Comparison of ENCODE assay signal across 8 cellular contexts in genomic region chr1:223811634-223812101, GRCh38. TPM values are rescaled to one million over a fixed set of nuclear protein-coding genes. Genes with fewer than 3 reads are reported as not detected.
DNase-seq lines count a peak whose midpoint lies in the region; ATAC-seq and TF ChIP-seq lines count a peak whose summit lies in the region.

No MANE protein-coding gene starts in this region.

- H2AFZ ChIP-seq in smooth muscle cell (ENCODE audit: low read depth) = no peak overlapping the region

- no peak for TF ChIP-seq POLR2A in gastroesophageal sphincter (IDR thresholded peaks at IDR 0.05)

- no peaks in the 10 kb centered on the region for H3K27me3 Mint-ChIP-seq in T-cell

- H3K9me3 Mint-ChIP-seq in T-cell = no peaks in the 10 kb centered on the region

- no peak overlapping the region for H3K27ac ChIP-seq in HL-60 (replicated peaks)
- H3K27ac ChIP-seq in gastroesophageal sphincter = no peak overlapping the region
- H3K27ac ChIP-seq in smooth muscle cell (ENCODE audit: low read depth) = no peak overlapping the region

- TF ChIP-seq CTCF in HL-60 (IDR thresholded peaks at IDR 0.05; ENCODE audit: insufficient read depth, low read length) = peak; percentile 14
- peak; percentile 23 to 68 (median 56) for TF ChIP-seq CTCF in gastroesophageal sphincter (IDR thresholded peaks at IDR 0.05)
- TF ChIP-seq CTCF in smooth muscle cell (IDR thresholded peaks at IDR 0.05; ENCODE audit: borderline replicate concordance, insufficient read depth, poor library complexity, severe bottlenecking) = peak; percentile 41

- peaks cover 34 to 41% (median 39%) of the 10 kb centered on the region in 3 donors for H3K4me1 Mint-ChIP-seq in T-cell

- peaks cover 3% of the 10 kb centered on the region for H3F3A ChIP-seq in smooth muscle cell (ENCODE audit: low read depth)

- H3K9me3 ChIP-seq in gastroesophageal sphincter = no peaks in the 10 kb centered on the region
- H3K9me3 ChIP-seq in smooth muscle cell (replicated peaks; ENCODE audit: low read depth) = no peaks in the 10 kb centered on the region

- no peak overlapping the region for H3K9ac ChIP-seq in smooth muscle cell (ENCODE audit: low read depth)

- H3K27me3 ChIP-seq in HL-60 (ENCODE audit: insufficient read depth, poor library complexity, severe bottlenecking) (no peaks in the 10 kb centered on the region), gastroesophageal sphincter (no peaks in the 10 kb centered on the region), smooth muscle cell (ENCODE audit: low read depth) (no peaks in the 10 kb centered on the region)

- peaks cover 0 to 19% (median 0%) of the 10 kb centered on the region in 3 donors for H3K4me1 ChIP-seq in gastroesophageal sphincter
- no peaks in the 10 kb centered on the region for H3K4me1 ChIP-seq in smooth muscle cell (ENCODE audit: low read depth)

- peaks cover 55% of the 10 kb centered on the region for H3K36me3 Mint-ChIP-seq in T-cell

- no peak for TF ChIP-seq EP300 in gastroesophageal sphincter (IDR thresholded peaks at IDR 0.05)

- H3K4me3 Mint-ChIP-seq in T-cell = no peak overlapping the region

- DNase-seq in DMS114 treated with DMSO at 0.1 percent for 48 hours (lab: John Stamatoyannopoulos, UW; ENCODE audit: unreplicated experiment) (peak; percentile 28), HL-60 (ENCODE audit: low read depth in 1 of 2, low spot score in 1 of 2) (no peak), T-cell (no peak), smooth muscle cell (lab: John Stamatoyannopoulos, UW; ENCODE audit: unreplicated experiment) (no peak), GM19240 (ENCODE audit: insufficient read length, low spot score) (no peak)
- no peak for DNase-seq in effector CD4-positive, alpha-beta T cell
- DNase-seq in stimulated activated CD4-positive, alpha-beta T cell treated with anti-CD3 and anti-CD28 coated beads, Interleukin-4, amount 100 ng/mL, for 4 hours = no peak

- H3K36me3 ChIP-seq in gastroesophageal sphincter (peaks cover 0 to 49% of the 10 kb centered on the region in 2 donors), smooth muscle cell (ENCODE audit: low read depth) (peaks cover 4% of the 10 kb centered on the region)

- ATAC-seq in T-cell (replicated peaks in 1 of 4) = peak in 3 of 4 experiments; percentile 51 to 62 (median 57)
- ATAC-seq in gastroesophageal sphincter = peak; percentile 48

- peak overlapping the region; percentile 2 to 44 for H3K27ac Mint-ChIP-seq in T-cell

- H3K4me3 ChIP-seq in HL-60 (replicated peaks; ENCODE audit: insufficient read depth, low read length) = no peak overlapping the region
- no peak overlapping the region for H3K4me3 ChIP-seq in gastroesophageal sphincter
- H3K4me3 ChIP-seq in smooth muscle cell = no peak overlapping the region

- CTCF ChIA-PET in T-cell (lab: Charles Lee) = interaction anchor here (0.5 to 2.3 kb wide), 16 partner anchors 8 to 540 kb away, joined by 3 to 11 read pairs (median 5); partner anchors contain the start of gene TP53BP2 (in 1 of the 2)

- peaks cover 26% of the 10 kb centered on the region for H3K79me2 ChIP-seq in smooth muscle cell (ENCODE audit: low read depth)

- POLR2A ChIA-PET in T-cell (lab: Charles Lee) = interaction anchor here (0.7 to 1.0 kb wide), 3 partner anchors 13 to 30 kb away, joined by 3 to 6 read pairs (median 3); no protein-coding TSS in a partner anchor

- WGBS in gastroesophageal sphincter (ENCODE audit: low coverage in 1 of 2), 2 donors = 42 to 51% methylated on average over 3 of the region's 3 CpGs
- WGBS in smooth muscle cell (ENCODE audit: low lambda C conversion rate) = 71% methylated on average over 3 of the region's 3 CpGs

- no peak overlapping the region for H3K4me2 ChIP-seq in smooth muscle cell

- peaks cover 29% of the 10 kb centered on the region for H4K20me1 ChIP-seq in smooth muscle cell (ENCODE audit: low read depth)

RNA-seq across cellular contexts. Expression of gene TP53BP2, which starts 34.1 kb away (rescaled TPM):
- total RNA-seq in T-cell = 10 to 100 TPM; 46.9 to 84.0 (median 53.1) TPM
- total RNA-seq in gastroesophageal sphincter = 10 to 100 TPM; 30.0 to 85.3 (median 52.3) TPM
- 28.6 and 30.8 TPM in 2 replicates for total RNA-seq in smooth muscle cell
- 11.8 and 20.2 TPM in 2 replicates for polyA plus RNA-seq in smooth muscle cell
